17 cellular contexts compared by ENCODE assay signal in the genomic region with DNA sequence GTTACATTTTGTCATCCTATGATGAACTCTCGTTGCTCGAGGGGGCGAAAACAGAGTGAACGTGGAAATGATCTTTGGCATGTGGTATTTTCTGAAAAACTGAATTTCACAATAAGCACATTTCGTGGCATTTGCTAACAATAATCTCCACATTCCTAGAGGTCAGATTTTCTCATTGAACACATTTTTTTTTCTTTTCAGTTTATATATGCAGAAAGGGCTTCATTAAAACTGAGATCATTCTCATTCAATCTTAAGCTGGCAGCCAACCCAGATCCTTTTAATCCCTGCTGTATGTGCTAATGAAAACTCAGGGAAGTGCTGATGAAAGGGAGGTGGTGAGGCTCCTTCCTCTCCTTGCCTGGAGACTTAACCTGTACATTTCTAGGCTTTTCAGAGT. TPM values are rescaled to one million over a fixed set of nuclear protein-coding genes. Genes with fewer than 3 reads are reported as not detected.
DNase-seq lines count a peak whose midpoint lies in the region; ATAC-seq and TF ChIP-seq lines count a peak whose summit lies in the region.
"Had no signal": no experiment of that assay in that cellular context is flagged by ENCODE, and none has a peak within 500 bp of the region (broad histone marks: within the 10 kb centered on the region; RNA-seq: fewer than 3 reads in every experiment).

No MANE protein-coding gene starts in this region.

- intact Hi-C loops in activated CD4-positive, alpha-beta T cell treated with anti-CD3 and anti-CD28 coated beads for 36 hours (cut with DNase I, micrococcal nuclease) = no loop called here

- H3K4me2 ChIP-seq in GM23248 (ENCODE audit: unreplicated experiment) = peak overlapping the region; percentile 65

- H4K20me1 ChIP-seq in GM23248 (ENCODE audit: insufficient read depth) = peaks cover 7% of the 10 kb centered on the region; the same call in 1 of the 2 replicates

- no peaks in the 10 kb centered on the region for H3K9me3 Mint-ChIP-seq in activated CD4-positive, alpha-beta T cell treated with anti-CD3 and anti-CD28 coated beads for 36 hours (ENCODE audit: low read depth)
- H3K9me3 Mint-ChIP-seq: activated CD4-positive, alpha-beta T cell treated with anti-CD3 and anti-CD28 coated beads, Interleukin-2, amount 10 ng/mL, durations not matched to agents 24 days and 14 days; activated naive CD4-positive, alpha-beta T cell treated with anti-CD3 and anti-CD28 coated beads, Interleukin-2, amount 50 U/mL, for 72 hours; naive thymus-derived CD4-positive, alpha-beta T cell had no signal

- in situ Hi-C loops in GM23248 (cut with MboI) (no loop called here), GM13977 (cut with MboI; ENCODE audit: low pct_unique_long_range_greater_than_20kb, low sequenced_read_pairs, unreplicated experiment) (no loop called here)

- peaks cover 75% of the 10 kb centered on the region for H3K4me1 Mint-ChIP-seq in activated CD4-positive, alpha-beta T cell treated with anti-CD3 and anti-CD28 coated beads for 36 hours

- no peak overlapping the region for H3K9ac ChIP-seq in GM23248

- H3K27ac ChIP-seq in ACC112 (ENCODE audit: low read depth, low read length) (peak overlapping the region; percentile 34), GM23248 (peak overlapping the region; percentile 26; the same call in 1 of the 2 replicates)

- CTCF ChIA-PET in activated CD4-positive, alpha-beta T cell treated with anti-CD3 and anti-CD28 coated beads for 36 hours (lab: Charles Lee) = interaction anchor here (0.7 to 2.1 kb wide), 5 partner anchors 10 to 25 kb away, joined by 3 to 6 read pairs (median 5); no protein-coding TSS in a partner anchor

- H3K27me3 ChIP-seq in ACC112 (ENCODE audit: insufficient read depth, low read length) (no peaks in the 10 kb centered on the region), GM23248 (replicated peaks; ENCODE audit: insufficient read depth) (no peaks in the 10 kb centered on the region)

- no peaks in the 10 kb centered on the region for H3K27me3 Mint-ChIP-seq in activated CD4-positive, alpha-beta T cell treated with anti-CD3 and anti-CD28 coated beads for 36 hours
- H3K27me3 Mint-ChIP-seq: activated CD4-positive, alpha-beta T cell treated with anti-CD3 and anti-CD28 coated beads, Interleukin-2, amount 10 ng/mL, durations not matched to agents 24 days and 14 days; naive thymus-derived CD4-positive, alpha-beta T cell; progenitor cell of endocrine pancreas had no signal

- WGBS in GM23248 (ENCODE audit: low coverage in 1 of 2, low lambda C conversion rate in 2 of 2, missing lambda C conversion rate in 2 of 2), 2 experiments = 30 to 32% methylated on average over 5 of the region's 5 CpGs

- ATAC-seq in activated CD4-positive, alpha-beta T cell treated with anti-CD3 and anti-CD28 coated beads for 36 hours = no peak
- ATAC-seq: activated naive CD4-positive, alpha-beta T cell treated with anti-CD3 and anti-CD28 coated beads, Interleukin-2, amount 50 U/mL, for 72 hours; naive thymus-derived CD4-positive, alpha-beta T cell had no signal

- H3K27ac Mint-ChIP-seq in activated CD4-positive, alpha-beta T cell treated with anti-CD3 and anti-CD28 coated beads for 36 hours = no peak overlapping the region
- H3K27ac Mint-ChIP-seq: activated CD4-positive, alpha-beta T cell treated with anti-CD3 and anti-CD28 coated beads, Interleukin-2, amount 10 ng/mL, durations not matched to agents 24 days and 14 days; activated naive CD4-positive, alpha-beta T cell treated with anti-CD3 and anti-CD28 coated beads, Interleukin-2, amount 50 U/mL, for 72 hours; progenitor cell of endocrine pancreas had no signal

- peaks cover 17% of the 10 kb centered on the region for H3K36me3 Mint-ChIP-seq in activated CD4-positive, alpha-beta T cell treated with anti-CD3 and anti-CD28 coated beads for 36 hours (ENCODE audit: low read depth)

- H3K4me1 ChIP-seq in ACC112 (ENCODE audit: control insufficient read depth, insufficient read depth, low read length, unreplicated experiment) = peaks cover 39% of the 10 kb centered on the region
- H3K4me1 ChIP-seq in GM23248 (ENCODE audit: insufficient read depth) = peaks cover 48% of the 10 kb centered on the region

- DNase-seq in GM23248 = peak; percentile 70
- DNase-seq in amniotic epithelial cell (ENCODE audit: low read depth) = peak; percentile 76
- DNase-seq in fibroblast of villous mesenchyme (ENCODE audit: low read depth) = peak; percentile 62
- DNase-seq in cerebellar nuclear complex (lab: John Stamatoyannopoulos, UW) = no peak
- DNase-seq in activated T-cell treated with anti-CD3 and anti-CD28 coated beads for 4 hours = no peak
- DNase-seq in activated CD4-positive, alpha-beta T cell treated with anti-CD3 and anti-CD28 coated beads for 36 hours = no peak
- no peak for DNase-seq in GM13977 (ENCODE audit: low spot score)
- DNase-seq: activated CD4-positive, alpha-beta T cell treated with anti-CD3 and anti-CD28 coated beads, Interleukin-2, amount 10 ng/mL, durations not matched to agents 24 days and 14 days; H7; naive thymus-derived CD4-positive, alpha-beta T cell; NCI-H187; Right ventricle myocardium superior; stimulated activated naive CD4-positive, alpha-beta T cell treated with Interleukin-2 at 50 U/mL for 16 hours had no signal

- H2AFZ ChIP-seq in ACC112 (ENCODE audit: low read length, unreplicated experiment) = no peak overlapping the region
- H2AFZ ChIP-seq in GM23248 = no peak overlapping the region

- peaks cover 39% of the 10 kb centered on the region for H3F3A ChIP-seq in GM23248 (ENCODE audit: insufficient read depth)

- no peak overlapping the region for H3K4me3 Mint-ChIP-seq in activated CD4-positive, alpha-beta T cell treated with anti-CD3 and anti-CD28 coated beads for 36 hours
- H3K4me3 Mint-ChIP-seq: activated CD4-positive, alpha-beta T cell treated with anti-CD3 and anti-CD28 coated beads, Interleukin-2, amount 10 ng/mL, durations not matched to agents 24 days and 14 days had no signal

- peak overlapping the region; percentile 33; the same call in 1 of the 2 replicates for H3K4me3 ChIP-seq in ACC112 (ENCODE audit: low read depth, low read length)
- peak overlapping the region; percentile 25; the same call in 1 of the 2 replicates for H3K4me3 ChIP-seq in GM23248
- no peak overlapping the region for H3K4me3 ChIP-seq in fibroblast of villous mesenchyme (ENCODE audit: low read depth, low read length)
- H3K4me3 ChIP-seq: lung had no signal

- H3K79me2 ChIP-seq in ACC112 (ENCODE audit: control insufficient read depth, insufficient read depth, low read length, unreplicated experiment) (peaks cover 90% of the 10 kb centered on the region), GM23248 (ENCODE audit: insufficient read depth) (peaks cover 98% of the 10 kb centered on the region)

- no peak for TF ChIP-seq CTCF in fibroblast of villous mesenchyme (IDR thresholded peaks at IDR 0.05; ENCODE audit: insufficient read depth, low read depth, low read length)
- TF ChIP-seq CTCF in GM13977 (IDR thresholded peaks at IDR 0.05; ENCODE audit: extremely low read depth, insufficient read depth, missing control alignments) = no peak

- no peaks in the 10 kb centered on the region for H3K9me3 ChIP-seq in GM23248 (ENCODE audit: low read depth)

- POLR2A ChIA-PET in activated CD4-positive, alpha-beta T cell treated with anti-CD3 and anti-CD28 coated beads for 36 hours (lab: Charles Lee) = no interaction called here

- H3K9me2 ChIP-seq in GM23248 (ENCODE audit: insufficient read depth) = no peaks in the 10 kb centered on the region

- no peaks in the 10 kb centered on the region for H3K36me3 ChIP-seq in ACC112 (ENCODE audit: insufficient read depth, low read length)
- no peaks in the 10 kb centered on the region for H3K36me3 ChIP-seq in GM23248 (ENCODE audit: low read depth)

RNA-seq across cellular contexts. Expression of gene PRKCA, which starts 52.6 kb away (rescaled TPM):
- 25.5 and 28.5 TPM in 2 replicates for total RNA-seq in GM23248 (2014; rRNA removed; shearing (Covaris generic))
- 17.1 and 17.3 TPM in 2 replicates for polyA plus RNA-seq in GM23248 (2016; fragmentation: Nextera tagmentation; extraction: Ambion mirVana)
- total RNA-seq in fibroblast of villous mesenchyme = 50.9 and 60.5 TPM in 2 replicates
- 10 to 100 TPM; 73.3 to 77.0 TPM for total RNA-seq in activated CD4-positive, alpha-beta T cell treated with anti-CD3 and anti-CD28 coated beads for 36 hours

Comparison
In these comparisons a context has a peak if more than half of its experiments do, and no peak if none do; other contexts are left out.
1. DNase-seq: peak in GM23248 (single experiment), amniotic epithelial cell (single experiment) and fibroblast of villous mesenchyme (single experiment); none in cerebellar nuclear complex (0 of 2), activated T-cell treated with anti-CD3 and anti-CD28 coated beads for 4 hours (single experiment), activated CD4-positive, alpha-beta T cell treated with anti-CD3 and anti-CD28 coated beads for 36 hours (single experiment) and GM13977 (single experiment).